8 cellular contexts compared by ENCODE assay signal in the genomic region with DNA sequence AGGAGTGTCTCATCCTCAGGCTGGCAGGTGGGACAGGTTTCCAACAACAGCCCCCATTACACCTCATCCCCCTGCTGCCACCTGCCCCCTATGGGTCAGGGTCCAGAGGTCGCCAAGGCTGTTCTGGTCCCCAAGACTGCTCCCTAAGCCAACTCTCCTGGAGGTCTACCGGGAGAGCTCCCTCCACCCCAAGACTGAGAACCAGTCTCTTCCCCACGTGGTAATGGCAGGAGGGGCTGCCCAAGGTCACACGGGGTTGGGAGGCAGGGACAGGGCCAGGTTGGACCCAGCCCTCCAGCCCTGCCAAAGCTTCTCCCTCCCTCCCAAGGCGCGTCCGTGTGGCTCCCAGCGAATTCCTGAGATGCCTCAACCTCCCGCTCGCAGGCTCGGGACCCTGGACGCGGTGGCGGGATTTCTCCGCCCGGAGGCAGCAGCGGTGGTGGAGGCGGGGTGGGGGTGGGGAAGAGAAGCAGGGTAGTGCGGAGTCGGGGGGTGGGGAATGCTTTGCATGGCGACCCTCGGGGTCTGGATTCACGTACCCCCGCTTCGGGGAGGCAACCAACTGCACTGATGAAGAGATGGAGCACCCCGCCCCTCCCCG.
DNase-seq lines count a peak whose midpoint lies in the region; ATAC-seq and TF ChIP-seq lines count a peak whose summit lies in the region.

No MANE protein-coding gene starts in this region.

- H3K27me3 ChIP-seq in AG04450 (ENCODE audit: control insufficient read depth, insufficient read depth, low read length): peaks cover 8% of the 10 kb centered on the region
- no peaks in the 10 kb centered on the region for H3K27me3 ChIP-seq in dorsolateral prefrontal cortex

- DNase-seq in AG04450 (ENCODE audit: low read depth, low spot score) (no peak), HuH-7 (ENCODE audit: low spot score) (peak; percentile 69), dorsolateral prefrontal cortex (no peak), myocyte (ENCODE audit: low read depth) (peak; percentile 49), NCI-H146 (lab: John Stamatoyannopoulos, UW) (no peak), DMS153 (lab: John Stamatoyannopoulos, UW) (no peak)
- DNase-seq in stimulated activated CD4-positive, alpha-beta T cell treated with anti-CD3 and anti-CD28 coated beads, Interleukin-4, amount 100 ng/mL, for 1 hour: no peak

- H3K9me3 ChIP-seq in AG04450 (ENCODE audit: control insufficient read depth, insufficient read depth, low read length): no peaks in the 10 kb centered on the region

- ATAC-seq in GM18519 (IDR thresholded peaks at IDR 0.05; ENCODE audit: low FRiP score, unreplicated experiment): no peak

- H3K27ac ChIP-seq in AG04450 (ENCODE audit: low read depth, low read length) (no peak overlapping the region), dorsolateral prefrontal cortex (peak overlapping the region in 44 of 59 donors; percentile 1 to 85 (median 59))

- intact Hi-C loops in dorsolateral prefrontal cortex (cut with DNase I): loop anchor here in 1 of 2 donors (5.0 kb wide), 1 partner anchor 79 kb away; a partner anchor contains a TSS

- TF ChIP-seq CTCF in AG04450 (IDR thresholded peaks at IDR 0.05; ENCODE audit: low read depth, low read length) (no peak), dorsolateral prefrontal cortex (IDR thresholded peaks at IDR 0.05 in 54 of 56, conservative IDR thresholded peaks at IDR 0.05 in 2 of 56; ENCODE audit: low read depth in 1 of 56, partially characterized antibody in 56 of 56) (peak in 1 of 56 donors; percentile 4)

- CTCF ChIA-PET in AG04450 (lab: Charles Lee): interaction anchor here (0.5 to 1.2 kb wide), 2 partner anchors 9 to 165 kb away, joined by 4 to 5 read pairs; no protein-coding TSS in a partner anchor

- POLR2A ChIA-PET in AG04450 (lab: Yijun Ruan, JAX): interaction anchor here (0.7 kb wide), 1 partner anchor 28 kb away, joined by 10 read pairs; no protein-coding TSS in a partner anchor

- H3K4me3 ChIP-seq in AG04450 (ENCODE audit: low read depth, low read length) (peak overlapping the region; percentile 71), dorsolateral prefrontal cortex (peak overlapping the region; percentile 52 to 89 (median 72))

Comparison
In these comparisons a context has a peak if more than half of its experiments do, and no peak if none do; other contexts are left out.
1. DNase-seq: peak in HuH-7 (single experiment) and myocyte (single experiment); none in AG04450 (single experiment), dorsolateral prefrontal cortex (0 of 10), NCI-H146 (single experiment), stimulated activated CD4-positive, alpha-beta T cell treated with anti-CD3 and anti-CD28 coated beads, Interleukin-4, amount 100 ng/mL, for 1 hour (single experiment) and DMS153 (single experiment).